Comparison of ENCODE assay signal across 8 cellular contexts in the genomic region with DNA sequence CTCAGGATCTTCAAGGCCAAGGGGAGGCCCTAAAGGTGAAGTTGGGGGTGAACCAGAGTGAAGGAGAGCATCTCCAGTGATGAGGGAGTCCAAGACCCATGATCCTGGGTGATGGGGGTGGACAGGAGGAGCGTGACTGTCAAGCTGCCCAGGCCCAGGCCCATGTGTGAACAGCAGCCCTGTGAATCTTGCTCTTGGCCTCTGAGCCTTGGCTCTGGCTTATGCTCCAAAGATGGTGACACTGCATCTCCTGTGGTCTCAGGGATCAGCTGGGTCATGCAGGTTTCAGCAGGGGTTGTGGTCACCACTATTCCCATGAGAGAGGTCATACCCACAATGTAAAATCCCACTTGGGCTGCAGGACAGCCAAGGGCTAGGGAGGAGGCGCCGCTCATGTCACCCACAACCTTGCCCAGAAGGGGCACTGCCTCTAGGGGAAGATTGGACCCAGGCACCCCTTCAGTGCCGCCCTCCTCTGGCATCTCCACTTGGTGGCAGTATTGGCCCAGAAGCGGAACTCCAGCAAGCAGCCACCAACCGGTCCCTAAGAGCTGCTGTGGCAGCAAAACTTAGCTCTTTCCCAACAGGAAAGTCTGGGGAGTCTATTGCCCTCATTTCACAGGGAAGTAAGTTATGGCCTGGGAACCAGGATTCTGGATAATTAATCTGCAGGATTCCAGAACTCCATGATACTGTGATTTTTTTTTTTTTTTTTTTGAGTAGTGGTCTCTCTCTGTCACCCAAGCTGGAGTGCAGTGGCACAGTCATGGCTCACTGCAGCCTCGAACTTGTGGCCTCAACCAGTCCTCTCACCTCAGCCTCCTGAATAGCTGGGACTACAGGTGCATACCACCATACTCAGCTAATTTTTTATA. TPM values are rescaled to one million over a fixed set of nuclear protein-coding genes. Genes with fewer than 3 reads are reported as not detected.
A peak's percentile ranks its signal among the peaks of the same experiment; 100 is the strongest.
DNase-seq lines count a peak whose midpoint lies in the region; ATAC-seq and TF ChIP-seq lines count a peak whose summit lies in the region.

No MANE protein-coding gene starts in this region.

- no peaks in the 10 kb centered on the region for H3K4me1 Mint-ChIP-seq in CD4-positive, alpha-beta T cell (ENCODE audit: low read depth)
- H3K4me1 Mint-ChIP-seq in naive B cell: peaks cover 0 to 8% (median 5%) of the 10 kb centered on the region in 3 donors

- DNase-seq in CD4-positive, alpha-beta T cell: peak; percentile 46 to 70 (median 58)
- DNase-seq in GM19240 (ENCODE audit: insufficient read length, low spot score) (peak; percentile 74), NOMO-1 (lab: John Stamatoyannopoulos, UW; ENCODE audit: unreplicated experiment in 2 of 2) (peak; percentile 68 to 78), epithelial cell of proximal tubule (ENCODE audit: low read depth) (peak; percentile 13), naive B cell (peak; percentile 59)
- peak; percentile 22 to 28 for DNase-seq in activated CD8-positive, alpha-beta memory T cell treated with anti-CD3 and anti-CD28 coated beads for 4 hours (ENCODE audit: low read depth in 2 of 2)
- peak; percentile 23 to 50 (median 48) for DNase-seq in stimulated activated naive CD4-positive, alpha-beta T cell (lab: John Stamatoyannopoulos, UW)

- ATAC-seq in CD4-positive, alpha-beta T cell (ENCODE audit: poor library complexity): peak; percentile 98
- ATAC-seq in HG03460 (IDR thresholded peaks at IDR 0.05; ENCODE audit: unreplicated experiment) (peak; percentile 85), naive B cell (ENCODE audit: low read depth in 2 of 2) (peak; percentile 95 to 96)

- no peaks in the 10 kb centered on the region for H3K36me3 Mint-ChIP-seq in CD4-positive, alpha-beta T cell (ENCODE audit: low read depth)
- H3K36me3 Mint-ChIP-seq in naive B cell: peaks cover 5 to 23% of the 10 kb centered on the region in 2 donors

- TF ChIP-seq CTCF in CD4-positive, alpha-beta T cell (IDR thresholded peaks at IDR 0.05): peak; percentile 62
- peak; percentile 91 for TF ChIP-seq CTCF in epithelial cell of proximal tubule (conservative IDR thresholded peaks at IDR 0.05; ENCODE audit: low read depth, low read length)

- peaks cover 11% of the 10 kb centered on the region for H3K27me3 ChIP-seq in CD4-positive, alpha-beta T cell (ENCODE audit: control insufficient read depth, insufficient read depth, low read length)

- peaks cover 21% of the 10 kb centered on the region for H3K9me3 ChIP-seq in CD4-positive, alpha-beta T cell (ENCODE audit: control insufficient read depth, low read length)

- peaks cover 43% of the 10 kb centered on the region for H3K27me3 Mint-ChIP-seq in CD4-positive, alpha-beta T cell
- peaks cover 37 to 74% (median 49%) of the 10 kb centered on the region in 3 donors for H3K27me3 Mint-ChIP-seq in naive B cell

- H3K27ac ChIP-seq in CD4-positive, alpha-beta T cell (ENCODE audit: low read depth, low read length): no peak overlapping the region

- no peak overlapping the region for H3K4me3 Mint-ChIP-seq in CD4-positive, alpha-beta T cell
- no peak overlapping the region for H3K4me3 Mint-ChIP-seq in naive B cell

- CTCF ChIA-PET in CD4-positive, alpha-beta T cell (lab: Charles Lee): interaction anchor here (0.6 to 1.3 kb wide), 7 partner anchors 75 to 712 kb away, joined by 3 to 4 read pairs (median 3); no protein-coding TSS in a partner anchor

- H3K9me3 Mint-ChIP-seq in CD4-positive, alpha-beta T cell: peaks cover 7% of the 10 kb centered on the region
- peaks cover 17 to 33% (median 27%) of the 10 kb centered on the region in 7 donors for H3K9me3 Mint-ChIP-seq in naive B cell

- intact Hi-C loops in CD4-positive, alpha-beta T cell (cut with DNase I, micrococcal nuclease): loop anchor here (2.0 to 10.0 kb wide), 3 partner anchors 106 to 518 kb away; a partner anchor contains a TSS

- no peak overlapping the region for H3K27ac Mint-ChIP-seq in CD4-positive, alpha-beta T cell
- H3K27ac Mint-ChIP-seq in naive B cell: no peak overlapping the region

- POLR2A ChIA-PET in CD4-positive, alpha-beta T cell (lab: Charles Lee): interaction anchor here (0.6 kb wide), 1 partner anchor 177 kb away, joined by 5 read pairs; no protein-coding TSS in a partner anchor

- H3K4me3 ChIP-seq in epithelial cell of proximal tubule (ENCODE audit: low read depth, low read length): no peak overlapping the region

RNA-seq across cellular contexts. Expression of a gene that starts 7.5 kb away (rescaled TPM):
- under 1 TPM; 0.08 to 0.14 TPM for total RNA-seq in CD4-positive, alpha-beta T cell
- total RNA-seq in epithelial cell of proximal tubule: not detected in 2 replicates
- not detected for polyA plus RNA-seq in naive B cell (ENCODE audit: low read depth in 6 of 6)

RNA-seq across cellular contexts. Expression of a gene that starts 51.6 kb away (rescaled TPM):
- total RNA-seq in CD4-positive, alpha-beta T cell: not detected
- total RNA-seq in epithelial cell of proximal tubule: 2.1 and 2.7 TPM in 2 replicates
- polyA plus RNA-seq in naive B cell (ENCODE audit: low read depth in 6 of 6): not detected

Comparison
In these comparisons a context has a peak if more than half of its experiments do, and no peak if none do; other contexts are left out.
1. DNase-seq: peak in every context shown above with its lines; median percentile 74 in GM19240; 73 in NOMO-1; 59 in naive B cell; 58 in CD4-positive, alpha-beta T cell; 48 in stimulated activated naive CD4-positive, alpha-beta T cell; 25 in activated CD8-positive, alpha-beta memory T cell treated with anti-CD3 and anti-CD28 coated beads for 4 hours; 13 in epithelial cell of proximal tubule.